ENCODE assay signal across 12 cellular contexts in genomic region chr13:93244918-93245280, GRCh38. TPM values are rescaled to one million over a fixed set of nuclear protein-coding genes. Genes with fewer than 3 reads are reported as not detected.
DNase-seq lines count a peak whose midpoint lies in the region; ATAC-seq and TF ChIP-seq lines count a peak whose summit lies in the region.
"Had no signal": no experiment of that assay in that cellular context is flagged by ENCODE, and none has a peak within 500 bp of the region (broad histone marks: within the 10 kb centered on the region; RNA-seq: fewer than 3 reads in every experiment).

No MANE protein-coding gene starts in this region.

- peaks cover 4 to 27% (median 8%) of the 10 kb centered on the region in 10 experiments; a peak in 13 of 20 replicates for H3K4me1 ChIP-seq in BLaER1 treated with 17β-estradiol and CSF1 and Interleukin-3, amounts not matched to agents 10 nM and 100 nM
- peaks cover 7% of the 10 kb centered on the region for H3K4me1 ChIP-seq in foreskin keratinocyte
- H3K4me1 ChIP-seq in CD8-positive, alpha-beta memory T cell (ENCODE audit: insufficient read depth, low read length): no peaks in the 10 kb centered on the region

- H3K9me3 ChIP-seq in BLaER1 treated with 17β-estradiol and CSF1 and Interleukin-3, amounts not matched to agents 10 nM and 100 nM (replicated peaks in 1 of 11): peaks cover 0 to 13% (median 2%) of the 10 kb centered on the region in 11 experiments; a peak in 5 of 22 replicates
- H3K9me3 ChIP-seq in WERI-Rb-1 (ENCODE audit: severe bottlenecking): no peaks in the 10 kb centered on the region
- H3K9me3 ChIP-seq in CD8-positive, alpha-beta memory T cell (ENCODE audit: low read length): no peaks in the 10 kb centered on the region

- H3K4me2 ChIP-seq in BLaER1 treated with 17β-estradiol and CSF1 and Interleukin-3, amounts not matched to agents 10 nM and 100 nM: peak overlapping the region; percentile 41 to 88 (median 68); a peak in 16 of 22 replicates

- no peak overlapping the region for H3K27ac Mint-ChIP-seq in CD8-positive, alpha-beta memory T cell
- H3K27ac Mint-ChIP-seq: activated naive CD8-positive, alpha-beta T cell treated with anti-CD3 and anti-CD28 coated beads, Interleukin-2, amount 10 ng/mL, durations not matched to agents 7 days and 5 days had no signal

- TF ChIP-seq CTCF in WERI-Rb-1 (IDR thresholded peaks at IDR 0.05; ENCODE audit: low read depth, low read length) (no peak), foreskin keratinocyte (conservative IDR thresholded peaks at IDR 0.05) (no peak), retinal pigment epithelial cell (conservative IDR thresholded peaks at IDR 0.05; ENCODE audit: low read depth, low read length) (no peak)

- H3K27ac ChIP-seq in BLaER1 treated with 17β-estradiol and CSF1 and Interleukin-3, amounts not matched to agents 10 nM and 100 nM: peak overlapping the region in 5 of 11 experiments; percentile 11 to 56 (median 49); a peak in 6 of 22 replicates
- H3K27ac ChIP-seq in WERI-Rb-1: peak overlapping the region; percentile 66
- no peak overlapping the region for H3K27ac ChIP-seq in foreskin keratinocyte
- no peak overlapping the region for H3K27ac ChIP-seq in CD8-positive, alpha-beta memory T cell (ENCODE audit: low read depth, low read length)

- H3K36me3 Mint-ChIP-seq in CD8-positive, alpha-beta memory T cell: no peaks in the 10 kb centered on the region
- H3K36me3 Mint-ChIP-seq: activated naive CD8-positive, alpha-beta T cell treated with anti-CD3 and anti-CD28 coated beads, Interleukin-2, amount 10 ng/mL, durations not matched to agents 7 days and 5 days had no signal

- no peaks in the 10 kb centered on the region for H3K4me1 Mint-ChIP-seq in CD8-positive, alpha-beta memory T cell
- H3K4me1 Mint-ChIP-seq: activated naive CD8-positive, alpha-beta T cell treated with anti-CD3 and anti-CD28 coated beads, Interleukin-2, amount 10 ng/mL, durations not matched to agents 7 days and 5 days; stimulated activated naive CD8-positive, alpha-beta T cell treated with anti-CD3 and anti-CD28 coated beads, Interleukin-15, amount 100 ng/mL, for 72 hours had no signal

- peaks cover 3 to 12% (median 5%) of the 10 kb centered on the region in 5 donors for H3K9me3 Mint-ChIP-seq in CD8-positive, alpha-beta memory T cell

- DNase-seq in WERI-Rb-1 (no peak), foreskin keratinocyte (peak in 1 of 2 donors; percentile 58), retinal pigment epithelial cell (ENCODE audit: low read depth) (no peak), NCI-H345 (lab: John Stamatoyannopoulos, UW) (no peak), nucleus accumbens (lab: John Stamatoyannopoulos, UW) (no peak)
- no peak for DNase-seq in CD8-positive, alpha-beta memory T cell
- DNase-seq: activated naive CD8-positive, alpha-beta T cell treated with anti-CD3 and anti-CD28 coated beads, Interleukin-2, amount 10 ng/mL, durations not matched to agents 7 days and 5 days; COR-L47; NCI-H510A treated with DMSO at 0.1 percent for 48 hours; stimulated activated naive CD8-positive, alpha-beta T cell treated with anti-CD3 and anti-CD28 coated beads, Interleukin-15, amount 100 ng/mL, for 72 hours had no signal

- no peaks in the 10 kb centered on the region for H3K36me3 ChIP-seq in BLaER1 treated with 17β-estradiol and CSF1 and Interleukin-3, amounts not matched to agents 10 nM and 100 nM
- peaks cover 34% of the 10 kb centered on the region for H3K36me3 ChIP-seq in WERI-Rb-1
- H3K36me3 ChIP-seq in CD8-positive, alpha-beta memory T cell (ENCODE audit: insufficient read depth, low read length): no peaks in the 10 kb centered on the region

- peak overlapping the region in 4 of 11 experiments; percentile 37 to 62 (median 56); a peak in 5 of 22 replicates for H3K9ac ChIP-seq in BLaER1 treated with 17β-estradiol and CSF1 and Interleukin-3, amounts not matched to agents 10 nM and 100 nM

- H3K27me3 Mint-ChIP-seq in CD8-positive, alpha-beta memory T cell: no peaks in the 10 kb centered on the region
- H3K27me3 Mint-ChIP-seq: activated naive CD8-positive, alpha-beta T cell treated with anti-CD3 and anti-CD28 coated beads, Interleukin-2, amount 10 ng/mL, durations not matched to agents 7 days and 5 days had no signal

- POLR2A ChIA-PET in CD8-positive, alpha-beta memory T cell (lab: Charles Lee): no interaction called here

- H3K27me3 ChIP-seq in BLaER1 treated with 17β-estradiol and CSF1 and Interleukin-3, amounts not matched to agents 10 nM and 100 nM: no peaks in the 10 kb centered on the region
- H3K27me3 ChIP-seq in WERI-Rb-1 (ENCODE audit: insufficient read depth, low read depth, severe bottlenecking) (no peaks in the 10 kb centered on the region), foreskin keratinocyte (no peaks in the 10 kb centered on the region)
- H3K27me3 ChIP-seq in CD8-positive, alpha-beta memory T cell (ENCODE audit: insufficient read depth, low read length, poor library complexity, severe bottlenecking): no peaks in the 10 kb centered on the region

- CTCF ChIA-PET in CD8-positive, alpha-beta memory T cell (lab: Charles Lee): no interaction called here

- H3K4me3 ChIP-seq in BLaER1 treated with 17β-estradiol and CSF1 and Interleukin-3, amounts not matched to agents 10 nM and 100 nM: peak overlapping the region in 3 of 10 experiments; percentile 47 to 57 (median 49); a peak in 4 of 20 replicates
- H3K4me3 ChIP-seq in WERI-Rb-1 (ENCODE audit: low read depth, low read length) (no peak overlapping the region), retinal pigment epithelial cell (ENCODE audit: low read length) (peak overlapping the region; percentile 47)
- H3K4me3 ChIP-seq in CD8-positive, alpha-beta memory T cell (ENCODE audit: low read length): no peak overlapping the region

- ATAC-seq in foreskin keratinocyte (peak; percentile 40), GM21529 (IDR thresholded peaks at IDR 0.05; ENCODE audit: unreplicated experiment) (no peak)
- ATAC-seq: stimulated activated naive CD8-positive, alpha-beta T cell treated with anti-CD3 and anti-CD28 coated beads, Interleukin-15, amount 100 ng/mL, for 72 hours had no signal

- H3K4me3 Mint-ChIP-seq in CD8-positive, alpha-beta memory T cell: no peak overlapping the region
- H3K4me3 Mint-ChIP-seq: activated naive CD8-positive, alpha-beta T cell treated with anti-CD3 and anti-CD28 coated beads, Interleukin-2, amount 10 ng/mL, durations not matched to agents 7 days and 5 days; stimulated activated naive CD8-positive, alpha-beta T cell treated with anti-CD3 and anti-CD28 coated beads, Interleukin-15, amount 100 ng/mL, for 72 hours had no signal

- no peaks in the 10 kb centered on the region for H4K20me1 ChIP-seq in BLaER1 treated with 17β-estradiol and CSF1 and Interleukin-3, amounts not matched to agents 10 nM and 100 nM

RNA-seq across cellular contexts. Expression of gene GPC6, which starts 18.3 kb away (rescaled TPM):
- 1.0 and 1.1 TPM in 2 replicates for total RNA-seq in foreskin keratinocyte
- polyA plus RNA-seq in foreskin keratinocyte: 0.13 and 0.23 TPM in 2 replicates
- total RNA-seq in CD8-positive, alpha-beta memory T cell: not detected
- polyA plus RNA-seq in CD8-positive, alpha-beta memory T cell: not detected
- total RNA-seq: activated naive CD8-positive, alpha-beta T cell treated with anti-CD3 and anti-CD28 coated beads, Interleukin-2, amount 10 ng/mL, durations not matched to agents 7 days and 5 days had no signal
